Comparison of ENCODE assay signal across 8 cellular contexts in the genomic region with DNA sequence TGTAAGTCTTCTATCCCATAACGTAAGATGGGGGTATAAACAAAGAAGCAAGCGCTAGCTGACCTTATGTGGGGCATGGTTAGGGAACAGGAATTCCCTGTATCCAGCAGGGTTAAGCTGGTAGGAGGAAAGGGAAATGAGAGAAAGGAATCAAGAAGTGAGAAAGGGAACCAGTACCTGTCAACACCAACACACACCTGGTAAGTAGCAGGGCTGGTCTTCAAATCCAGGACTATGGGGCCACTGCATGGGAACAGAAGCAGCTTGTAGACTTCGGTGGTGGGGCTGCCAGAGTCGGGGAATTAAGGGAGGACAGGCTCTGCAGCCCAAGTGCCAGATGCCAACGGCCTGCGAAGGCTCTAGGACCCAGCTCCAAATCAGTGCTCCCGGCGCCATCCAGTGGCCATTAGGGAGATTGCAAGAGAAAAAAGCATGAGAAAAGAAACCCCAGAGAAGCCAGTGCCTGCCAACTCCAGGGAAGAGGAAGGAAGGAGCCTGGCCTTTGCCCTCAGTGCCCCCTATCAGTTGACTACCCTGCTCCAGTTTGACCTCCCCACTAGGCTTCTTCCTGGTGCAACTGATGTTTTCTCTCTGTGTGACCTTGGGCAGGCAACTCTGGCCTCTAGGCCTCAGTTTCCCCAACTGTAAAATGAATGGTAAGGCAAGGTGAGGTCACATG. TPM values are rescaled to one million over a fixed set of nuclear protein-coding genes. Genes with fewer than 3 reads are reported as not detected.
DNase-seq lines count a peak whose midpoint lies in the region; ATAC-seq lines count a peak whose summit lies in the region.

No MANE protein-coding gene starts in this region.

- no peaks in the 10 kb centered on the region for H3K9me2 ChIP-seq in GM23248 (ENCODE audit: insufficient read depth)

- no peak overlapping the region for H3K4me3 ChIP-seq in GM23248

- H3F3A ChIP-seq in GM23248 (ENCODE audit: insufficient read depth): no peaks in the 10 kb centered on the region

- H3K36me3 ChIP-seq in GM23248 (ENCODE audit: low read depth): no peaks in the 10 kb centered on the region

- no peak for ATAC-seq in HG02938 (IDR thresholded peaks at IDR 0.05; ENCODE audit: unreplicated experiment)

- in situ Hi-C loops in GM23248 (cut with MboI): loop anchor here (25.0 kb wide), 1 partner anchor 254 kb away; no protein-coding TSS in a partner anchor

- no peaks in the 10 kb centered on the region for H3K4me1 ChIP-seq in GM23248 (ENCODE audit: insufficient read depth)

- peak; percentile 87 for DNase-seq in AG08395 (ENCODE audit: low spot score)
- DNase-seq in GM23248: peak; percentile 83
- peak; percentile 78 for DNase-seq in NCI-H345 (lab: John Stamatoyannopoulos, UW)
- DNase-seq in activated CD4-positive, alpha-beta T cell treated with anti-CD3 and anti-CD28 coated beads for 1 hour: peak; percentile 41
- DNase-seq in cerebellar cortex (ENCODE audit: low spot score): peak; percentile 66
- peak; percentile 94 for DNase-seq in left kidney (ENCODE audit: low read depth, low spot score)
- peak; percentile 64 for DNase-seq in stimulated activated CD4-positive, alpha-beta T cell treated with anti-CD3 and anti-CD28 coated beads, Interleukin-4, amount 100 ng/mL, for 1 hour

- peaks cover 12% of the 10 kb centered on the region; the same call in 1 of the 2 replicates for H3K27me3 ChIP-seq in GM23248 (replicated peaks; ENCODE audit: insufficient read depth)

- no peak overlapping the region for H3K27ac ChIP-seq in GM23248

- H3K79me2 ChIP-seq in GM23248 (ENCODE audit: insufficient read depth): no peaks in the 10 kb centered on the region

- H3K9me3 ChIP-seq in GM23248 (ENCODE audit: low read depth): no peaks in the 10 kb centered on the region

- WGBS in GM23248 (ENCODE audit: low coverage in 1 of 2, low lambda C conversion rate in 2 of 2, missing lambda C conversion rate in 2 of 2), 2 experiments: 23 to 27% methylated on average over 8 of the region's 8 CpGs

- H3K9ac ChIP-seq in GM23248: no peak overlapping the region

- no peak overlapping the region for H2AFZ ChIP-seq in GM23248

- H3K4me2 ChIP-seq in GM23248 (ENCODE audit: unreplicated experiment): no peak overlapping the region

- no peaks in the 10 kb centered on the region for H4K20me1 ChIP-seq in GM23248 (ENCODE audit: insufficient read depth)

RNA-seq across cellular contexts. Expression of gene RBPJL, which starts 15.8 kb away (rescaled TPM):
- not detected in 2 replicates for total RNA-seq in GM23248 (2014; rRNA removed; shearing (Covaris generic))
- polyA plus RNA-seq in GM23248 (2016; fragmentation: Nextera tagmentation; extraction: Ambion mirVana): not detected in 2 replicates

RNA-seq across cellular contexts. Expression of gene MATN4, which starts 17.3 kb away (rescaled TPM):
- not detected in 2 replicates for total RNA-seq in GM23248 (2014; rRNA removed; shearing (Covaris generic))
- 0.09 TPM in 1 of 2 replicates, not detected in the other for polyA plus RNA-seq in GM23248 (2016; fragmentation: Nextera tagmentation; extraction: Ambion mirVana)

RNA-seq across cellular contexts. Expression of gene SLPI, which starts 36.5 kb away (rescaled TPM):
- total RNA-seq in GM23248 (2014; rRNA removed; shearing (Covaris generic)): 1.7 TPM in 1 of 2 replicates, not detected in the other
- 3.4 and 3.7 TPM in 2 replicates for polyA plus RNA-seq in GM23248 (2016; fragmentation: Nextera tagmentation; extraction: Ambion mirVana)

RNA-seq across cellular contexts. Expression of gene SDC4, which starts 57.4 kb away (rescaled TPM):
- 368 and 410 TPM in 2 replicates for total RNA-seq in GM23248 (2014; rRNA removed; shearing (Covaris generic))
- polyA plus RNA-seq in GM23248 (2016; fragmentation: Nextera tagmentation; extraction: Ambion mirVana): 454 and 461 TPM in 2 replicates

Comparison
In these comparisons a context has a peak if more than half of its experiments do, and no peak if none do; other contexts are left out.
1. DNase-seq: peak in every context shown above with its lines; median percentile 94 in left kidney; 87 in AG08395; 83 in GM23248; 78 in NCI-H345; 66 in cerebellar cortex; 64 in stimulated activated CD4-positive, alpha-beta T cell treated with anti-CD3 and anti-CD28 coated beads, Interleukin-4, amount 100 ng/mL, for 1 hour; 41 in activated CD4-positive, alpha-beta T cell treated with anti-CD3 and anti-CD28 coated beads for 1 hour.